ENCODE assay signal across 8 cellular contexts in the genomic region with DNA sequence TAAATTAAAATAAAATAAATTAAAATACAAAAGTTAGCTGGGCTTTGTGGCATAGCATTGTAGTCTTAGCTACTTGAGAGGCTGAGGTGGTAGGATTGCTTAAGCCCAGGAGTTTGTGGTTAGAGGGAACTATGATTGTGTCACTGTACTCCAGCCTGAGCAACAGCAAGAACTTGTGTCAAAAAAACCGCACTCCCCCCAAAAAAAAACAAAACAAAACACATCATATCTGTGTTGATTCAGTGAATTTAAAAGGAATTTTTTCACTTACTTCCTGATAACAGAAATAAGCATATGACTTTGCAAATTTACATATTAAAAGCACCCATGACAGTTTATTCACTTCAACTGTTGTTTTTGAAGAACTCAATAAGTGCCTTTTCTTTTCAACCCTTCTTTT.
A peak's percentile ranks its signal among the peaks of the same experiment; 100 is the strongest.
DNase-seq lines count a peak whose midpoint lies in the region; ATAC-seq and TF ChIP-seq lines count a peak whose summit lies in the region.

No MANE protein-coding gene starts in this region.

- no peaks in the 10 kb centered on the region for H3K27me3 Mint-ChIP-seq in activated CD4-positive, alpha-beta T cell treated with anti-CD3 and anti-CD28 coated beads for 36 hours
- peaks cover 9% of the 10 kb centered on the region for H3K27me3 Mint-ChIP-seq in HFFc6 (ENCODE audit: insufficient read depth)

- DNase-seq in activated CD4-positive, alpha-beta T cell treated with anti-CD3 and anti-CD28 coated beads for 36 hours = no peak
- no peak for DNase-seq in activated CD4-positive, alpha-beta T cell treated with anti-CD3 and anti-CD28 coated beads for 4 hours
- peak; percentile 58 for DNase-seq in RPMI8226
- peak; percentile 4 to 22 for DNase-seq in erythroblast (lab: John Stamatoyannopoulos, UW)
- no peak for DNase-seq in spleen
- no peak for DNase-seq in NAMALWA (ENCODE audit: low spot score)
- DNase-seq in HFFc6 = no peak

- no peak for TF ChIP-seq CTCF in spleen (IDR thresholded peaks at IDR 0.05 in 8 of 11, conservative IDR thresholded peaks at IDR 0.05 in 3 of 11)
- TF ChIP-seq CTCF in HFFc6 (IDR thresholded peaks at IDR 0.05) = no peak

- POLR2A ChIA-PET in activated CD4-positive, alpha-beta T cell treated with anti-CD3 and anti-CD28 coated beads for 36 hours (lab: Charles Lee) = interaction anchor here (0.6 to 1.7 kb wide), 6 partner anchors 8 to 114 kb away, joined by 3 to 15 read pairs (median 6); no protein-coding TSS in a partner anchor

- H3K9me3 ChIP-seq in spleen = no peaks in the 10 kb centered on the region

- intact Hi-C loops in activated CD4-positive, alpha-beta T cell treated with anti-CD3 and anti-CD28 coated beads for 36 hours (cut with DNase I, micrococcal nuclease) = loop anchor here (1.0 to 10.0 kb wide), 8 partner anchors 8 to 625 kb away; partner anchors contain the start of genes AFTPH (in 1 of the 2), MDH1 (in 1 of the 2), UGP2 (in 1 of the 2) and WDPCP (in 1 of the 2)
- intact Hi-C loops in spleen (cut with DNase I; ENCODE audit: low total_unique reads) = no loop called here

- H3K4me3 ChIP-seq in spleen = peak overlapping the region in 1 of 8 donors; percentile 55

- H3K4me3 Mint-ChIP-seq in activated CD4-positive, alpha-beta T cell treated with anti-CD3 and anti-CD28 coated beads for 36 hours = no peak overlapping the region
- no peak overlapping the region for H3K4me3 Mint-ChIP-seq in HFFc6

- CTCF ChIA-PET in activated CD4-positive, alpha-beta T cell treated with anti-CD3 and anti-CD28 coated beads for 36 hours (lab: Charles Lee) = interaction anchor here (0.8 to 1.9 kb wide), 9 partner anchors 12 to 119 kb away, joined by 3 to 14 read pairs (median 5); no protein-coding TSS in a partner anchor

- TF ChIP-seq POLR2A in erythroblast (IDR thresholded peaks at IDR 0.05; ENCODE audit: low read length) (no peak), spleen (IDR thresholded peaks at IDR 0.05) (no peak)

- WGBS in spleen, 5 donors = 28 to 68% (median 37%) methylated on average over 1 of the region's 1 CpG

- no peaks in the 10 kb centered on the region for H3K36me3 Mint-ChIP-seq in activated CD4-positive, alpha-beta T cell treated with anti-CD3 and anti-CD28 coated beads for 36 hours (ENCODE audit: low read depth)
- no peaks in the 10 kb centered on the region for H3K36me3 Mint-ChIP-seq in HFFc6 (ENCODE audit: low read depth)

- no peaks in the 10 kb centered on the region for H3K36me3 ChIP-seq in spleen

- ATAC-seq in activated CD4-positive, alpha-beta T cell treated with anti-CD3 and anti-CD28 coated beads for 36 hours = no peak
- ATAC-seq in GM18873 (IDR thresholded peaks at IDR 0.05; ENCODE audit: low FRiP score, unreplicated experiment) = no peak

- peak overlapping the region; percentile 54 to 93 (median 83) for H3K27ac ChIP-seq in spleen

- H3K4me1 Mint-ChIP-seq in activated CD4-positive, alpha-beta T cell treated with anti-CD3 and anti-CD28 coated beads for 36 hours = peaks cover 71% of the 10 kb centered on the region
- no peaks in the 10 kb centered on the region for H3K4me1 Mint-ChIP-seq in HFFc6 (ENCODE audit: low read depth)

- peaks cover 2% of the 10 kb centered on the region for H3K9me3 Mint-ChIP-seq in activated CD4-positive, alpha-beta T cell treated with anti-CD3 and anti-CD28 coated beads for 36 hours (ENCODE audit: low read depth)
- H3K9me3 Mint-ChIP-seq in HFFc6 = no peaks in the 10 kb centered on the region

- no peaks in the 10 kb centered on the region for H3K27me3 ChIP-seq in spleen (replicated peaks in 1 of 7)

- H3K4me1 ChIP-seq in spleen = peaks cover 30 to 50% (median 41%) of the 10 kb centered on the region in 6 donors

- H3K27ac Mint-ChIP-seq in activated CD4-positive, alpha-beta T cell treated with anti-CD3 and anti-CD28 coated beads for 36 hours = peak overlapping the region; percentile 97
- H3K27ac Mint-ChIP-seq in HFFc6 = no peak overlapping the region

Comparison
In these comparisons a context has a peak if more than half of its experiments do, and no peak if none do; other contexts are left out.
1. DNase-seq: peak in RPMI8226 (single experiment) and erythroblast (2 of 2); none in activated CD4-positive, alpha-beta T cell treated with anti-CD3 and anti-CD28 coated beads for 36 hours (single experiment), activated CD4-positive, alpha-beta T cell treated with anti-CD3 and anti-CD28 coated beads for 4 hours (0 of 2), spleen (single experiment), NAMALWA (single experiment) and HFFc6 (single experiment).